Comparison of ENCODE assay signal across 8 cellular contexts in genomic region chr19:43533546-43534304, GRCh38. TPM values are rescaled to one million over a fixed set of nuclear protein-coding genes. Genes with fewer than 3 reads are reported as not detected.
DNase-seq lines count a peak whose midpoint lies in the region; ATAC-seq and TF ChIP-seq lines count a peak whose summit lies in the region.

No MANE protein-coding gene starts in this region.

- peak overlapping the region; percentile 97 for H3K27ac ChIP-seq in temporal lobe (ENCODE audit: low read depth, low read length)

- H3K4me3 ChIP-seq in HFF-Myc (replicated peaks; ENCODE audit: low read depth, low read length): peak overlapping the region; percentile 48

- in situ Hi-C loops in G401 (cut with HindIII; ENCODE audit: low sequenced_read_pairs): no loop called here

- peak overlapping the region; percentile 97 for H3K27ac Mint-ChIP-seq in activated naive CD8-positive, alpha-beta T cell treated with anti-CD3 and anti-CD28 coated beads for 36 hours
- H3K27ac Mint-ChIP-seq in glutamatergic neuron (ENCODE audit: unreplicated experiment): peak overlapping the region; percentile 88

- ATAC-seq in SK-N-SH treated with all-trans-retinoic acid at 6 μM for 48 hours: peak; percentile 91
- ATAC-seq in omental fat pad (ENCODE audit: low FRiP score): peak; percentile 92

- DNase-seq in G401 (ENCODE audit: low spot score) (peak; percentile 98), HFF-Myc (ENCODE audit: extremely low read depth, low read depth) (peak; percentile 98), NCI-H1048 (lab: John Stamatoyannopoulos, UW) (peak; percentile 100), glutamatergic neuron (peak; percentile 98), omental fat pad (ENCODE audit: low spot score) (peak; percentile 98)
- peak; percentile 97 for DNase-seq in activated naive CD8-positive, alpha-beta T cell treated with anti-CD3 and anti-CD28 coated beads for 36 hours

- H3K36me3 Mint-ChIP-seq in activated naive CD8-positive, alpha-beta T cell treated with anti-CD3 and anti-CD28 coated beads for 36 hours: peaks cover 13% of the 10 kb centered on the region
- peaks cover 6% of the 10 kb centered on the region for H3K36me3 Mint-ChIP-seq in glutamatergic neuron (ENCODE audit: unreplicated experiment)

- no peaks in the 10 kb centered on the region for H3K27me3 Mint-ChIP-seq in activated naive CD8-positive, alpha-beta T cell treated with anti-CD3 and anti-CD28 coated beads for 36 hours
- H3K27me3 Mint-ChIP-seq in glutamatergic neuron (ENCODE audit: unreplicated experiment): peaks cover 3% of the 10 kb centered on the region

- no peak for TF ChIP-seq CTCF in HFF-Myc (IDR thresholded peaks at IDR 0.05; ENCODE audit: low read depth, low read length, missing control alignments)
- TF ChIP-seq CTCF in glutamatergic neuron (IDR thresholded peaks at IDR 0.05; ENCODE audit: partially characterized antibody, unreplicated experiment): no peak
- TF ChIP-seq CTCF in omental fat pad (IDR thresholded peaks at IDR 0.05): no peak

- peaks cover 3% of the 10 kb centered on the region for H3K9me3 Mint-ChIP-seq in activated naive CD8-positive, alpha-beta T cell treated with anti-CD3 and anti-CD28 coated beads for 36 hours
- H3K9me3 Mint-ChIP-seq in glutamatergic neuron (ENCODE audit: unreplicated experiment): peaks cover 6% of the 10 kb centered on the region

- peak overlapping the region; percentile 92 for H3K4me3 Mint-ChIP-seq in activated naive CD8-positive, alpha-beta T cell treated with anti-CD3 and anti-CD28 coated beads for 36 hours
- H3K4me3 Mint-ChIP-seq in glutamatergic neuron (ENCODE audit: unreplicated experiment): peak overlapping the region; percentile 91

- peaks cover 14% of the 10 kb centered on the region for H3K4me1 Mint-ChIP-seq in activated naive CD8-positive, alpha-beta T cell treated with anti-CD3 and anti-CD28 coated beads for 36 hours
- H3K4me1 Mint-ChIP-seq in glutamatergic neuron (ENCODE audit: low read depth, unreplicated experiment): peaks cover 7% of the 10 kb centered on the region

TF ChIP-seq in SK-N-SH treated with all-trans-retinoic acid at 6 μM for 48 hours, 23 proteins besides CTCF, POLR2A, EP300 and RAD21:
- TF ChIP-seq ZFP3 (CRISPR knock-in tag; IDR thresholded peaks at IDR 0.05) (no peak), SNAI2 (CRISPR knock-in tag; IDR thresholded peaks at IDR 0.05) (no peak), ZNF565 (CRISPR knock-in tag; conservative IDR thresholded peaks at IDR 0.05; ENCODE audit: low read depth) (no peak), ZNF8 (CRISPR knock-in tag; IDR thresholded peaks at IDR 0.05) (no peak), ARNTL (CRISPR knock-in tag; IDR thresholded peaks at IDR 0.05; ENCODE audit: borderline replicate concordance, low read depth) (no peak), TSHZ2 (CRISPR knock-in tag; IDR thresholded peaks at IDR 0.05) (no peak), TCF4 (CRISPR knock-in tag; IDR thresholded peaks at IDR 0.05; ENCODE audit: borderline replicate concordance) (no peak), ZFP30 (CRISPR knock-in tag; IDR thresholded peaks at IDR 0.05) (no peak), OSR1 (CRISPR knock-in tag; IDR thresholded peaks at IDR 0.05) (no peak), CREB5 (CRISPR knock-in tag; IDR thresholded peaks at IDR 0.05; ENCODE audit: low read depth) (no peak), CSRNP3 (CRISPR knock-in tag; IDR thresholded peaks at IDR 0.05) (no peak), GLIS3 (CRISPR knock-in tag; IDR thresholded peaks at IDR 0.05) (no peak), CSDC2 (CRISPR knock-in tag; IDR thresholded peaks at IDR 0.05) (no peak), ISL1 (CRISPR knock-in tag; IDR thresholded peaks at IDR 0.05) (no peak), ESRRG (CRISPR knock-in tag; IDR thresholded peaks at IDR 0.05) (no peak)

RNA-seq across cellular contexts. Expression of gene ZNF575, which starts 0.7 kb away (rescaled TPM):
- not detected in 2 replicates for total RNA-seq in G401 (2014; rRNA removed; shearing (Covaris generic))
- total RNA-seq in activated naive CD8-positive, alpha-beta T cell treated with anti-CD3 and anti-CD28 coated beads for 36 hours: 1 to 10 TPM; 2.0 to 2.2 TPM
- 2.0 TPM for total RNA-seq in glutamatergic neuron (ENCODE audit: unreplicated experiment)
- total RNA-seq in omental fat pad: under 1 TPM in 1 of 4 donors, not detected in 3; 0.47 TPM
- 0.49 TPM for total RNA-seq in temporal lobe

RNA-seq across cellular contexts. Expression of gene ETHE1, which starts 6.7 kb away (rescaled TPM):
- total RNA-seq in G401 (2014; rRNA removed; shearing (Covaris generic)): 227 and 243 TPM in 2 replicates
- 10 to 100 TPM; 41.5 to 44.8 TPM for total RNA-seq in activated naive CD8-positive, alpha-beta T cell treated with anti-CD3 and anti-CD28 coated beads for 36 hours
- 16.0 TPM for total RNA-seq in glutamatergic neuron (ENCODE audit: unreplicated experiment)
- total RNA-seq in omental fat pad: 10 to 100 TPM; 32.4 to 52.3 (median 41.3) TPM
- 17.0 TPM for total RNA-seq in temporal lobe

RNA-seq across cellular contexts. Expression of gene PHLDB3, which starts 29.2 kb away (rescaled TPM):
- 51.2 and 77.2 TPM in 2 replicates for total RNA-seq in G401 (2014; rRNA removed; shearing (Covaris generic))
- 10 to 100 TPM; 12.7 to 13.1 TPM for total RNA-seq in activated naive CD8-positive, alpha-beta T cell treated with anti-CD3 and anti-CD28 coated beads for 36 hours
- 6.8 TPM for total RNA-seq in glutamatergic neuron (ENCODE audit: unreplicated experiment)
- 1 to 10 TPM; 2.0 to 8.7 (median 3.9) TPM for total RNA-seq in omental fat pad
- 1.5 TPM for total RNA-seq in temporal lobe

RNA-seq across cellular contexts. Expression of gene XRCC1, which starts 41.6 kb away (rescaled TPM):
- 64.5 and 77.2 TPM in 2 replicates for total RNA-seq in G401 (2014; rRNA removed; shearing (Covaris generic))
- 10 to 100 TPM; 35.4 to 36.8 TPM for total RNA-seq in activated naive CD8-positive, alpha-beta T cell treated with anti-CD3 and anti-CD28 coated beads for 36 hours
- total RNA-seq in glutamatergic neuron (ENCODE audit: unreplicated experiment) (39.5 TPM), omental fat pad (10 to 100 TPM; 13.0 to 24.1 (median 15.8) TPM), temporal lobe (12.0 TPM)

RNA-seq across cellular contexts. Expression of gene PINLYP, which starts 41.9 kb away (rescaled TPM):
- total RNA-seq in G401 (2014; rRNA removed; shearing (Covaris generic)): 1.5 and 2.7 TPM in 2 replicates
- 10 to 100 TPM; 14.3 to 16.8 TPM for total RNA-seq in activated naive CD8-positive, alpha-beta T cell treated with anti-CD3 and anti-CD28 coated beads for 36 hours
- total RNA-seq in glutamatergic neuron (ENCODE audit: unreplicated experiment) (0.96 TPM), omental fat pad (10 to 100 TPM in 2 of 4 donors, 1 to 10 TPM in 2; 3.8 to 18.4 (median 8.6) TPM), temporal lobe (7.4 TPM)

Comparison
In these comparisons a context has a peak if more than half of its experiments do, and no peak if none do; other contexts are left out.
1. Peak in every context shown above with its lines: DNase-seq, ATAC-seq, H3K4me3 ChIP-seq and H3K27ac ChIP-seq.